In the genomic region with DNA sequence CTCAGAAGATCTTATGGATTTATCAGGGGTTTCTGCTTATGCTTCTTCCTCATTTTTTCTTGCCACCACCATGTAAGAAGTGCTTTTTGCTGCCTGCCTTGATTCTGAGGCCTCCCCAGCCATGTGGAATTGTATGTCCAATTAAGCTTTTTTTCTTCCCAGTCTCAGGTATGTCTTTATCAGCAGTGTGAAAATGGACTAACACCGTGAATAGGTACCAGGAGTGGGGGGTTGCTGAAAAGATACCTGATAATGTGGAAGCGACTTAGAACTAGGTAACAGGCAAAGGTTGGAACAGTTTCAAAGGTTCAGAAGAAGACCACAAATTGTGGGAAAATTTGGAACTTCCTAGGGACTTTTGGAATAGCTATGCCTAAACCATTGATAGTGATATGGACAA, we compare ENCODE assay signal across 11 cellular contexts.
"Had no signal": no experiment of that assay in that cellular context is flagged by ENCODE, and none has a peak within 500 bp of the region (broad histone marks: within the 10 kb centered on the region; RNA-seq: fewer than 3 reads in every experiment).

No MANE protein-coding gene starts in this region.

- H3K36me3 ChIP-seq: HAP-1 had no signal

- ATAC-seq: GM23338, HCT116 had no signal

- H3K27ac ChIP-seq: GM23248 had no signal

- DNase-seq: GM23248, GOT3, H7, H9, HCEC 1CT, HFFc6 had no signal

- H3K4me1 ChIP-seq: HAP-1 had no signal

- H3K4me2 ChIP-seq: GM23338 had no signal

- FAIRE-seq: H1, H54 had no signal

- H3K9me3 ChIP-seq: HAP-1 had no signal

- H2AFZ ChIP-seq: GM23248, GM23338 had no signal

- H3K4me3 ChIP-seq: GM23248, GM23338, HAP-1 had no signal

- H3K9ac ChIP-seq: GM23248 had no signal
